ENCODE assay signal across 8 cellular contexts in genomic region chr11:133821776-133822175, GRCh38. TPM values are rescaled to one million over a fixed set of nuclear protein-coding genes. Genes with fewer than 3 reads are reported as not detected.
A peak's percentile ranks its signal among the peaks of the same experiment; 100 is the strongest.
DNase-seq lines count a peak whose midpoint lies in the region; ATAC-seq and TF ChIP-seq lines count a peak whose summit lies in the region.

No MANE protein-coding gene starts in this region.

- H3K4me1 ChIP-seq in lower lobe of right lung: no peaks in the 10 kb centered on the region

- TF ChIP-seq CTCF in 22Rv1 (IDR thresholded peaks at IDR 0.05) (peak; percentile 83), GM10266 (IDR thresholded peaks at IDR 0.05; ENCODE audit: control insufficient read depth, insufficient read depth, low read depth, missing control alignments) (peak; percentile 69), cardiac fibroblast (IDR thresholded peaks at IDR 0.05; ENCODE audit: low read depth, low read length) (no peak), lower lobe of right lung (IDR thresholded peaks at IDR 0.05) (peak; percentile 67)

- no peak overlapping the region for H3K4me3 ChIP-seq in cardiac fibroblast (replicated peaks in 1 of 2; ENCODE audit: low read depth in 2 of 2, low read length in 2 of 2)
- no peak overlapping the region for H3K4me3 ChIP-seq in lower lobe of right lung

- DNase-seq in GM10266 (ENCODE audit: extremely low spot score): peak; percentile 66
- DNase-seq in NCI-H69 (lab: John Stamatoyannopoulos, UW): peak; percentile 86
- peak; percentile 1 to 32 for DNase-seq in cardiac fibroblast (ENCODE audit: low read depth in 2 of 2)
- no peak for DNase-seq in lower lobe of right lung

- H3K36me3 ChIP-seq in lower lobe of right lung: no peaks in the 10 kb centered on the region

- ATAC-seq in HG02885 (IDR thresholded peaks at IDR 0.05; ENCODE audit: poor library complexity, unreplicated experiment): peak; percentile 72
- ATAC-seq in lower lobe of right lung: peak; percentile 65 to 74
- ATAC-seq in HG03457 (IDR thresholded peaks at IDR 0.05; ENCODE audit: unreplicated experiment): no peak
- no peak for ATAC-seq in HG02763 (IDR thresholded peaks at IDR 0.05; ENCODE audit: unreplicated experiment)

- H3K27ac ChIP-seq in 22Rv1 (no peak overlapping the region), lower lobe of right lung (no peak overlapping the region)

- intact Hi-C loops in lower lobe of right lung (cut with DNase I): no loop called here

- H3K9me3 ChIP-seq in lower lobe of right lung: no peaks in the 10 kb centered on the region

- H3K27me3 ChIP-seq in lower lobe of right lung (ENCODE audit: low read depth): no peaks in the 10 kb centered on the region

RNA-seq across cellular contexts. Expression of gene SPATA19, which starts 23.5 kb away (rescaled TPM):
- total RNA-seq in lower lobe of right lung: not detected

Comparison
In these comparisons a context has a peak if more than half of its experiments do, and no peak if none do; other contexts are left out.
1. ATAC-seq: peak in HG02885 (single experiment) and lower lobe of right lung (2 of 2); none in HG03457 (single experiment) and HG02763 (single experiment).